ENCODE assay signal across 10 cellular contexts in genomic region chr11:12242071-12242672, GRCh38.
DNase-seq lines count a peak whose midpoint lies in the region; ATAC-seq and TF ChIP-seq lines count a peak whose summit lies in the region.
"Had no signal": no experiment of that assay in that cellular context is flagged by ENCODE, and none has a peak within 500 bp of the region (broad histone marks: within the 10 kb centered on the region; RNA-seq: fewer than 3 reads in every experiment).

No MANE protein-coding gene starts in this region.

- DNase-seq in NCI-H748 (lab: John Stamatoyannopoulos, UW; ENCODE audit: unreplicated experiment) (peak; percentile 92), NCI-H748 treated with DMSO at 0.1 percent for 48 hours (lab: John Stamatoyannopoulos, UW) (no peak), WTC11 (ENCODE audit: low spot score) (no peak), DMS114 treated with DMSO at 0.1 percent for 48 hours (lab: John Stamatoyannopoulos, UW; ENCODE audit: unreplicated experiment) (no peak), globus pallidus (ENCODE audit: low spot score) (no peak), HK-2 (ENCODE audit: unreplicated experiment) (no peak)
- no peak for DNase-seq in central memory CD8-positive, alpha-beta T cell (ENCODE audit: low spot score in 2 of 2)
- DNase-seq in stimulated activated naive CD8-positive, alpha-beta T cell treated with anti-CD3 and anti-CD28 coated beads, Interleukin-15, amount 100 ng/mL, for 72 hours, result peak; percentile 13 to 29
- DNase-seq: retina, T-helper 9 cell had no signal

- peak; percentile 43 for ATAC-seq in WTC11
- ATAC-seq in central memory CD8-positive, alpha-beta T cell (replicated peaks; ENCODE audit: extremely low read depth, poor library complexity, severe bottlenecking), result peak; percentile 75
- peak; percentile 75 for ATAC-seq in stimulated activated naive CD8-positive, alpha-beta T cell treated with anti-CD3 and anti-CD28 coated beads, Interleukin-15, amount 100 ng/mL, for 72 hours

- H3K9me3 Mint-ChIP-seq in WTC11, result no peaks in the 10 kb centered on the region
- H3K9me3 Mint-ChIP-seq in central memory CD8-positive, alpha-beta T cell, result no peaks in the 10 kb centered on the region
- no peaks in the 10 kb centered on the region for H3K9me3 Mint-ChIP-seq in stimulated activated naive CD8-positive, alpha-beta T cell treated with anti-CD3 and anti-CD28 coated beads, Interleukin-15, amount 100 ng/mL, for 72 hours

- no peak overlapping the region for H3K4me3 Mint-ChIP-seq in WTC11
- peak overlapping the region; percentile 33 for H3K4me3 Mint-ChIP-seq in central memory CD8-positive, alpha-beta T cell
- H3K4me3 Mint-ChIP-seq in stimulated activated naive CD8-positive, alpha-beta T cell treated with anti-CD3 and anti-CD28 coated beads, Interleukin-15, amount 100 ng/mL, for 72 hours, result peak overlapping the region; percentile 45 to 49

- CTCF ChIA-PET in WTC11 (lab: Charles Lee), result interaction anchor here (0.9 to 2.3 kb wide), 2 partner anchors 47 to 198 kb away, joined by 4 to 11 read pairs; no protein-coding TSS in a partner anchor

- H3K27ac Mint-ChIP-seq in WTC11, result no peak overlapping the region
- H3K27ac Mint-ChIP-seq in central memory CD8-positive, alpha-beta T cell (ENCODE audit: low read depth), result peak overlapping the region; percentile 86
- peak overlapping the region; percentile 52 to 71 for H3K27ac Mint-ChIP-seq in stimulated activated naive CD8-positive, alpha-beta T cell treated with anti-CD3 and anti-CD28 coated beads, Interleukin-15, amount 100 ng/mL, for 72 hours

- no peaks in the 10 kb centered on the region for H3K27me3 Mint-ChIP-seq in WTC11 (ENCODE audit: low read depth)
- no peaks in the 10 kb centered on the region for H3K27me3 Mint-ChIP-seq in central memory CD8-positive, alpha-beta T cell
- no peaks in the 10 kb centered on the region for H3K27me3 Mint-ChIP-seq in stimulated activated naive CD8-positive, alpha-beta T cell treated with anti-CD3 and anti-CD28 coated beads, Interleukin-15, amount 100 ng/mL, for 72 hours

- no peaks in the 10 kb centered on the region for H3K36me3 Mint-ChIP-seq in WTC11
- peaks cover 28% of the 10 kb centered on the region for H3K36me3 Mint-ChIP-seq in central memory CD8-positive, alpha-beta T cell (ENCODE audit: insufficient read depth)

- peaks cover 26% of the 10 kb centered on the region for H3K4me1 Mint-ChIP-seq in WTC11
- peaks cover 14% of the 10 kb centered on the region for H3K4me1 Mint-ChIP-seq in central memory CD8-positive, alpha-beta T cell
- peaks cover 31% of the 10 kb centered on the region for H3K4me1 Mint-ChIP-seq in stimulated activated naive CD8-positive, alpha-beta T cell treated with anti-CD3 and anti-CD28 coated beads, Interleukin-15, amount 100 ng/mL, for 72 hours

- TF ChIP-seq CTCF in WTC11 (IDR thresholded peaks at IDR 0.05), result no peak

- POLR2A ChIA-PET in WTC11 (lab: Charles Lee), result no interaction called here

TF ChIP-seq in WTC11, 78 proteins besides CTCF, POLR2A, EP300 and RAD21:
- TF ChIP-seq ZNF263 (CRISPR knock-in tag; IDR thresholded peaks at IDR 0.05; ENCODE audit: low read depth) (no peak), SOX15 (CRISPR knock-in tag; IDR thresholded peaks at IDR 0.05) (no peak), USF2 (CRISPR knock-in tag; IDR thresholded peaks at IDR 0.05) (peak; percentile 22; the same call in 1 of the 2 replicates), ZNF423 (CRISPR knock-in tag; IDR thresholded peaks at IDR 0.05) (peak; percentile 94), ATF1 (CRISPR knock-in tag; IDR thresholded peaks at IDR 0.05) (no peak)

Comparison
In these comparisons a context has a peak if more than half of its experiments do, and no peak if none do; other contexts are left out.
1. DNase-seq: peak in NCI-H748 (single experiment) and stimulated activated naive CD8-positive, alpha-beta T cell treated with anti-CD3 and anti-CD28 coated beads, Interleukin-15, amount 100 ng/mL, for 72 hours (2 of 2); none in NCI-H748 treated with DMSO at 0.1 percent for 48 hours (single experiment), WTC11 (single experiment), central memory CD8-positive, alpha-beta T cell (0 of 2), DMS114 treated with DMSO at 0.1 percent for 48 hours (single experiment), globus pallidus (single experiment) and HK-2 (single experiment).
2. Peak in every context shown above with its lines, with median percentiles within 50 percentile points of each other: ATAC-seq.